ENCODE assay signal across 17 cellular contexts in the genomic region with DNA sequence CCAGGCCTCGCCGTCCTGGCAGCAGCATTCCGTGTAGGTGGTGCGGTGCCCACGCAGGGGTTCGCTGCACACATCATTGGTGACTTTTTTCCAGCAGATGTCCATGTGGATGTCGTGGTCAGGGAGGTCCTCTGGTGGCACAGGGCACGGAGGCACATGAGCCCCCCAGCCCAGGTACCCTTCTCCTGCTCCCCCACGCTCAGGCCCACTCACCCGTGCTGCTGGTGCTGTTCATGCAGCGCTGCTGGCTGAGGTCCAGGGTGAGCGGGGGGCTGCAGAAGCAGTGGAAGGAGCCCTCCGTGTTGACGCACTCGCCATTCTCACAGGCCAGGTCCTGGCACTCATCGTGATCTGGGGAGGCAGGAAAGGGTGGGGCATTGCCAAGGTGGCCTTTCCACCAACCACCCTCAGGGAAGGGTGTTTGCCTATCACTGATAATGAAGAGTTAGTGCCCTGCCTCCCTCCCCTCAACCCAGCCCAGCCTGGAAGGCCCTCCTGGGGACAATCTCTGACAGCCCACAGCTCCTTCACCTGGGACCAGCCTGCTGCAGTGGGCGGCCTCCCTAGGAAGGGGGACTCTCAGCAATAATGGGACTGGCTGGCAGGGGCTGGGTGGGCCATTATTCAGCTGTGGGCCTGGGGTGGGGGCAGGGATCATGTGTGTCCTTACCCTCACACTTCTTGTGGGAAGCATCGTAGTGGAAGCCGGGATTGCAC.
"Had no signal": no experiment of that assay in that cellular context is flagged by ENCODE, and none has a peak within 500 bp of the region (broad histone marks: within the 10 kb centered on the region; RNA-seq: fewer than 3 reads in every experiment).

No MANE protein-coding gene starts in this region.

- H3K36me3 ChIP-seq: adrenal gland had no signal

- H3K4me1 ChIP-seq: adrenal gland had no signal

- H3K27ac ChIP-seq: adrenal gland, esophagus squamous epithelium, heart right ventricle had no signal

- H3K4me3 ChIP-seq: adrenal gland, esophagus squamous epithelium, heart right ventricle, lung, tibial nerve had no signal

- H3K9me3 ChIP-seq: adrenal gland, esophagus squamous epithelium, heart right ventricle, tibial nerve had no signal

- DNase-seq: activated B cell treated with CpG ODN at 0.5 μM for 24 hours; activated CD4-positive, alpha-beta T cell treated with anti-CD3 and anti-CD28 coated beads for 48 hours; activated CD8-positive, alpha-beta T cell treated with anti-CD3 and anti-CD28 coated beads for 36 hours; activated naive CD4-positive, alpha-beta T cell treated with anti-CD3 and anti-CD28 coated beads for 36 hours; activated T-cell treated with anti-CD3 and anti-CD28 coated beads, Interleukin-2, amount 50 U/mL, for 4 hours; effector memory CD4-positive, alpha-beta T cell; esophagus squamous epithelium; heart right ventricle; immature natural killer cell; stimulated activated CD4-positive, alpha-beta T cell treated with anti-CD3 and anti-CD28 coated beads, Interleukin-12 subunit alpha, Interleukin-12 subunit beta, amount 100 ng/mL, for 4 hours; stimulated activated CD4-positive, alpha-beta T cell treated with anti-CD3 and anti-CD28 coated beads, Interleukin-1b, Interleukin-23, amount 100 ng/mL, for 48 hours; stimulated activated naive CD4-positive, alpha-beta T cell treated with Interleukin-2 at 50 U/mL for 16 hours; substantia nigra had no signal

- H3K27me3 ChIP-seq: adrenal gland, esophagus squamous epithelium, heart right ventricle, tibial nerve had no signal

- ATAC-seq: activated CD8-positive, alpha-beta T cell treated with anti-CD3 and anti-CD28 coated beads for 36 hours; activated T-cell treated with anti-CD3 and anti-CD28 coated beads, Interleukin-2, amount 50 U/mL, for 4 hours; heart right ventricle; natural killer cell treated with Interleukin-12 subunit alpha and Interleukin-12 subunit beta and Interleukin-15 and Interleukin-18, amount 100 ng/mL, for 72 hours had no signal
